Comparison of ENCODE assay signal across 8 cellular contexts in the genomic region with DNA sequence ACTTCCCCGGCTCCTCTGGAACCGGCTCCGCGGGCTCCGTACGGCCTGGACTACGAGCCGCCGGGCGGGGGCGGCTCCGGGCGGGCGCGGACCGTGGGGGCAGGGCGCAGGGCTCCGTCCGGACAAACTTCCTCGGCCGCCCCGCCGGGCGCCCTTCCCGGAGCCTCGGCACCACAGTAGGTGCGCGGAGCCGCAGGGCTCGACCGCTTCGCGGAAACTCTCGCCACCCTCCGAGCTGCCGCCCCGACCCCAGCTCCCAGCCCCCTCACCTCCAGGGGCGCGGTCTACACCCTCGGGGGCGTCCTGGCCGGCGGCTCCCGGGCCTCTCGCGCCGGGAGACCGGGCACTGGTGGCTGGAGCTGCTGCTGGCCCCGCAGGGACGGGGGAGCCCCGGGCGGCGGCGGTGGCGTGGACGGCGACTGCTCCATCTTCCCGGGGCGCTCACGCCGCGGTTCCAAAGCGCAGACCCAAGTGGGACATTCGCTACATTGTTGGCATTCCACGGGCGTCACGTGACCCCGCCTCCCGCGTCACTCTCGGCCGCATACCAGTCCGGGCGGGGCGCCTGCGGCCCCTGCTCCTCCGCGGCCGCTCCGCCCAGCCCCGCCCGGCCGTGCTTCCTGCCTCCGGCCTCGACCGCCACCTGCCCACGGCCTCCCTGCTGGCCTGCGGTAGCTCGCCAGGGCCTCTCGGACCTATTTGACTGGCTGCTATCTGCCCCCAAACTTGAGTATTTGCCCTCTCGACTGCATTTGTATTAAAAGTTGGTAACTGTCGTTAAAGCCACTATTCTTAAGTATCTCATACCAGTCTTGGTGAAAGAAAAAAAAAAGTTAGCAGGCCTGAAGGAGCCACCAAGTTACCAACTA.
A peak's percentile ranks its signal among the peaks of the same experiment; 100 is the strongest.
DNase-seq lines count a peak whose midpoint lies in the region; ATAC-seq and TF ChIP-seq lines count a peak whose summit lies in the region.

Gene LATS2 (minus strand): TSS at position 510 of the 869 bp plus-strand sequence. CDS start 15,560 bp downstream, outside the sequence.

- H3K36me3 Mint-ChIP-seq in activated T-cell treated with anti-CD3 and anti-CD28 coated beads, Interleukin-2, amount 50 U/mL, for 24 hours (ENCODE audit: low read depth) = no peaks in the 10 kb centered on the region

- peaks cover 41% of the 10 kb centered on the region for H3K27me3 Mint-ChIP-seq in activated T-cell treated with anti-CD3 and anti-CD28 coated beads, Interleukin-2, amount 50 U/mL, for 24 hours

- H3K4me1 Mint-ChIP-seq in activated T-cell treated with anti-CD3 and anti-CD28 coated beads, Interleukin-2, amount 50 U/mL, for 24 hours (ENCODE audit: low read depth) = peaks cover 5% of the 10 kb centered on the region

- H3K27ac Mint-ChIP-seq in activated T-cell treated with anti-CD3 and anti-CD28 coated beads, Interleukin-2, amount 50 U/mL, for 24 hours = peak within 1 kb of the TSS; percentile 55

- H3K9me3 Mint-ChIP-seq in activated T-cell treated with anti-CD3 and anti-CD28 coated beads, Interleukin-2, amount 50 U/mL, for 24 hours = no peaks in the 10 kb centered on the region

- H3K4me3 Mint-ChIP-seq in activated T-cell treated with anti-CD3 and anti-CD28 coated beads, Interleukin-2, amount 50 U/mL, for 24 hours = peak within 1 kb of the TSS; percentile 71

- TF ChIP-seq POLR2A in erythroblast (IDR thresholded peaks at IDR 0.05; ENCODE audit: low read length) = peak; percentile 66

- peak; percentile 80 for ATAC-seq in GM18873 (IDR thresholded peaks at IDR 0.05; ENCODE audit: low FRiP score, unreplicated experiment)
- peak; percentile 83 for ATAC-seq in HG03097 (IDR thresholded peaks at IDR 0.05; ENCODE audit: low FRiP score, unreplicated experiment)

- peak; percentile 96 for DNase-seq in AG20443 (ENCODE audit: low spot score)
- DNase-seq in NOMO-1 treated with DMSO at 0.1 percent for 48 hours (lab: John Stamatoyannopoulos, UW; ENCODE audit: unreplicated experiment) = peak; percentile 92
- peak; percentile 68 for DNase-seq in activated T-cell treated with anti-CD3 and anti-CD28 coated beads, Interleukin-2, amount 50 U/mL, for 24 hours
- DNase-seq in erythroblast (lab: John Stamatoyannopoulos, UW) = peak; percentile 89 to 92
- peak; percentile 65 for DNase-seq in middle frontal gyrus (ENCODE audit: extremely low spot score, low spot score)
- DNase-seq in stimulated activated CD8-positive, alpha-beta memory T cell treated with anti-CD3 and anti-CD28 coated beads, Interleukin-7, amount 100 ng/mL, for 1 hour (ENCODE audit: low read depth in 2 of 2) = peak; percentile 29 to 41

Comparison
In these comparisons a context has a peak if more than half of its experiments do, and no peak if none do; other contexts are left out.
1. Peak in every context shown above with its lines: DNase-seq and ATAC-seq.
2. DNase-seq: peak in every context shown above with its lines; median percentile 96 in AG20443; 92 in NOMO-1 treated with DMSO at 0.1 percent for 48 hours; 90 in erythroblast; 68 in activated T-cell treated with anti-CD3 and anti-CD28 coated beads, Interleukin-2, amount 50 U/mL, for 24 hours; 65 in middle frontal gyrus; 35 in stimulated activated CD8-positive, alpha-beta memory T cell treated with anti-CD3 and anti-CD28 coated beads, Interleukin-7, amount 100 ng/mL, for 1 hour.